In the genomic region with DNA sequence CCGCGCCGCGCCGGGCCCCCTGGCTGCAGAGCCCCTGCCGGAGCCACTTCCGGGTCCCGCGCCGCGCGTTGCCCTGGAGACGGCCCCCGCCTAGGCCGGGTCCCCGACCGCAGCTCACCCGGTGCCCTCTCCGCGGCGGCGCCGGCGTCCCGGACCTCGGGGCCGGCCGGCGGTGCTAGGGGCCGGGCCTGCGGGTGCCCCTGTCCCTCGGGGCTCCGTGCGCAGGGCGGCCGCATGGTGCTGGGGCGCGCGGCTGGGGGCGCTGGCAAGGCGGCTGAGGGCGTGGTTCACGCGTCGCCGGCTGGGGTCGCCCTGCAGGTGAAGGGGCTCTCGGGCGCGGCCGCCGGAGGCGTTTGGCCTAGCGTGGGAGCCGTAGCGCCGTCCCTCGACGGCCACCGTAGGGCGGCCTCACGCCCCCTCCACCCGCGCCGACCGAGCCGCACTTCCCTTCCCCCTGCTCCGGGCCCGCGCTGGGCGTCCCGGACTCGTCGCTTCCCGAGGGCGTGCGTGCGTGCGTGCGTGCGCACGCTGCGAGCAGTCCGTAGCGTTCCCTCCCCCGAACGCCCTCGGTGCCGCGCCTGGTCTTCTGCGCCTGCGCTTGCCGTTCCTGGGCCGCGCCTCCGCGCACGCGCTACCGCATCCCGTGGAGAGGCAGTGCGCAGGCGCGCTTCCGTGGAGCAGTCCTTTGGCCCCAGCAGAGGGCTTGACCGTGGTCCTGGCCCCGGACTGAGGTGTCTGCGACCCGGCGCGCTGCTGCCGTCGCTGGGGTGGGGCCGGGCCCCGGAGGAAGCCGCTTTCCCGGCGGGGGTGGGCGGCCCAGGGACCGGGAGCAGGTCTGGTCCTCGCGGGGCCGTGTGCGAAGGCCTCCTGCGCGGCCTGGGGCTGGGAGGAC, we compare ENCODE assay signal across 1 cellular context.
TF ChIP-seq lines count a peak whose summit lies in the region.

A gene with protein sequence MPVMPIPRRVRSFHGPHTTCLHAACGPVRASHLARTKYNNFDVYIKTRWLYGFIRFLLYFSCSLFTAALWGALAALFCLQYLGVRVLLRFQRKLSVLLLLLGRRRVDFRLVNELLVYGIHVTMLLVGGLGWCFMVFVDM (minus strand): TSS at position 509 of the 892 bp plus-strand sequence. CDS start 1,975 bp downstream, outside the sequence.

TF ChIP-seq in HepG2, 621 proteins besides CTCF, POLR2A, EP300 and RAD21 (continued from another document and continues in another):
- TF ChIP-seq, protein P1, sequence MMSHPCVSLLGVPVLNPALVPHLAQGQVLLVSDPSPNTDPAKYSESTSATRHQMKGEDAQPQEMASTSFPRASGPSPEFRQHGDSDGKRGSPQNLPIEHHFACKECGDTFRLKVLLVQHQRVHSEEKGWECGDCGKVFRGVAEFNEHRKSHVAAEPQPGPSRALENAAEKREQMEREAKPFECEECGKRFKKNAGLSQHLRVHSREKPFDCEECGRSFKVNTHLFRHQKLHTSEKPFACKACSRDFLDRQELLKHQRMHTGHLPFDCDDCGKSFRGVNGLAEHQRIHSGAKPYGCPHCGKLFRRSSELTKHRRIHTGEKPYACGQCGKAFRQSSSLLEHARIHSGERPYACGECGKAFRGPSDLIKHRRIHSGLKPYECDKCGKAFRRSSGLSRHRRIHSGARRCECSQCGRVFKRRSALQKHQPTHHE (CRISPR knock-in tag; IDR thresholded peaks at IDR 0.05; ENCODE audit: borderline replicate concordance) = peak; percentile 66; the same call in 1 of the 2 replicates
- TF ChIP-seq, protein P2, sequence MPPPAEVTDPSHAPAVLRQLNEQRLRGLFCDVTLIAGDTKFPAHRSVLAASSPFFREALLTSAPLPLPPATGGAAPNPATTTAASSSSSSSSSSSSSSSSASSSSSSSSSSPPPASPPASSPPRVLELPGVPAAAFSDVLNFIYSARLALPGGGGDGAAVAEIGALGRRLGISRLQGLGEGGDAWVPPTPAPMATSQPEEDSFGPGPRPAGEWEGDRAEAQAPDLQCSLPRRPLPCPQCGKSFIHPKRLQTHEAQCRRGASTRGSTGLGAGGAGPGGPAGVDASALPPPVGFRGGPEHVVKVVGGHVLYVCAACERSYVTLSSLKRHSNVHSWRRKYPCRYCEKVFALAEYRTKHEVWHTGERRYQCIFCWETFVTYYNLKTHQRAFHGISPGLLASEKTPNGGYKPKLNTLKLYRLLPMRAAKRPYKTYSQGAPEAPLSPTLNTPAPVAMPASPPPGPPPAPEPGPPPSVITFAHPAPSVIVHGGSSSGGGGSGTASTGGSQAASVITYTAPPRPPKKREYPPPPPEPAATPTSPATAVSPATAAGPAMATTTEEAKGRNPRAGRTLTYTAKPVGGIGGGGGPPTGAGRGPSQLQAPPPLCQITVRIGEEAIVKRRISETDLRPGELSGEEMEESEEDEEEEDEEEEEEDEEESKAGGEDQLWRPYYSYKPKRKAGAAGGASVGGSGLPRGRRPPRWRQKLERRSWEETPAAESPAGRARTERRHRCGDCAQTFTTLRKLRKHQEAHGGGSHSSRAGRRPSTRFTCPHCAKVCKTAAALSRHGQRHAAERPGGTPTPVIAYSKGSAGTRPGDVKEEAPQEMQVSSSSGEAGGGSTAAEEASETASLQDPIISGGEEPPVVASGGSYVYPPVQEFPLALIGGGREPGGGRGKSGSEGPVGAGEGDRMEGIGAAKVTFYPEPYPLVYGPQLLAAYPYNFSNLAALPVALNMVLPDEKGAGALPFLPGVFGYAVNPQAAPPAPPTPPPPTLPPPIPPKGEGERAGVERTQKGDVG (CRISPR knock-in tag; IDR thresholded peaks at IDR 0.05; ENCODE audit: borderline replicate concordance) = no peak; the same call in 1 of the 2 replicates
- TF ChIP-seq, protein P3, sequence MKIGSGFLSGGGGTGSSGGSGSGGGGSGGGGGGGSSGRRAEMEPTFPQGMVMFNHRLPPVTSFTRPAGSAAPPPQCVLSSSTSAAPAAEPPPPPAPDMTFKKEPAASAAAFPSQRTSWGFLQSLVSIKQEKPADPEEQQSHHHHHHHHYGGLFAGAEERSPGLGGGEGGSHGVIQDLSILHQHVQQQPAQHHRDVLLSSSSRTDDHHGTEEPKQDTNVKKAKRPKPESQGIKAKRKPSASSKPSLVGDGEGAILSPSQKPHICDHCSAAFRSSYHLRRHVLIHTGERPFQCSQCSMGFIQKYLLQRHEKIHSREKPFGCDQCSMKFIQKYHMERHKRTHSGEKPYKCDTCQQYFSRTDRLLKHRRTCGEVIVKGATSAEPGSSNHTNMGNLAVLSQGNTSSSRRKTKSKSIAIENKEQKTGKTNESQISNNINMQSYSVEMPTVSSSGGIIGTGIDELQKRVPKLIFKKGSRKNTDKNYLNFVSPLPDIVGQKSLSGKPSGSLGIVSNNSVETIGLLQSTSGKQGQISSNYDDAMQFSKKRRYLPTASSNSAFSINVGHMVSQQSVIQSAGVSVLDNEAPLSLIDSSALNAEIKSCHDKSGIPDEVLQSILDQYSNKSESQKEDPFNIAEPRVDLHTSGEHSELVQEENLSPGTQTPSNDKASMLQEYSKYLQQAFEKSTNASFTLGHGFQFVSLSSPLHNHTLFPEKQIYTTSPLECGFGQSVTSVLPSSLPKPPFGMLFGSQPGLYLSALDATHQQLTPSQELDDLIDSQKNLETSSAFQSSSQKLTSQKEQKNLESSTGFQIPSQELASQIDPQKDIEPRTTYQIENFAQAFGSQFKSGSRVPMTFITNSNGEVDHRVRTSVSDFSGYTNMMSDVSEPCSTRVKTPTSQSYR (CRISPR knock-in tag; IDR thresholded peaks at IDR 0.05; ENCODE audit: borderline replicate concordance) = peak; percentile 93
- TF ChIP-seq KLF6 (CRISPR knock-in tag; IDR thresholded peaks at IDR 0.05) = peak; percentile 69; the same call in 1 of the 2 replicates
- peak; percentile 11; the same call in 1 of the 2 replicates for TF ChIP-seq ZNF766 (CRISPR knock-in tag; IDR thresholded peaks at IDR 0.05; ENCODE audit: borderline replicate concordance)
- peak; percentile 88 for TF ChIP-seq GABPB1 (CRISPR knock-in tag; IDR thresholded peaks at IDR 0.05)
- TF ChIP-seq, protein P4, sequence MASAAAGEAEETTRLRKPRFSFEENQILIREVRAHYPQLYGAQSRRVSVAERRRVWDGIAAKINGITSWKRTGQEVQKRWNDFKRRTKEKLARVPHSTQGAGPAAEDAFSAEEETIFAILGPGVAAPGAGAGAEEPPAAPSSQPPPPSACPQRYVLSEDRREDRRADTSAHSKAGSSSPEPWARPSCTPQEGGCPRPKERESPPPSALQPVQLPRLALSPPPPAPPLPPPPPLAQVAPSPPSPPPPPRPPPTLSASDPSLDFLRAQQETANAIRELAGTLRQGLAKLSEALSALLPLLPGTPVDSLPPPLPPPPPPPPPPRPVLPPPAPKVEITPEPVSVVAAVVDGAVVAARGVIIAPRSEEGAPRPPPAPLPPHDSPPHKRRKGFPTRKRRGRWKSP (CRISPR knock-in tag; IDR thresholded peaks at IDR 0.05) = peak; percentile 79; the same call in 1 of the 2 replicates
- TF ChIP-seq ZBTB7A (CRISPR knock-in tag; IDR thresholded peaks at IDR 0.05) = peak; percentile 89; the same call in 1 of the 2 replicates
- peak; percentile 93 for TF ChIP-seq ZNF777 (CRISPR knock-in tag; IDR thresholded peaks at IDR 0.05)
- peak; percentile 37 for TF ChIP-seq MXD4 (CRISPR knock-in tag; IDR thresholded peaks at IDR 0.05)
- TF ChIP-seq ZNF674 (CRISPR knock-in tag; IDR thresholded peaks at IDR 0.05; ENCODE audit: low read depth) = peak; percentile 88
- no peak for TF ChIP-seq SCMH1 (CRISPR knock-in tag; IDR thresholded peaks at IDR 0.05; ENCODE audit: borderline replicate concordance)
- TF ChIP-seq ZBTB3 (CRISPR knock-in tag; IDR thresholded peaks at IDR 0.05; ENCODE audit: borderline replicate concordance, low read depth) = 0 out of 2 replicates have a peak, but pooled peaks have one; percentile 22
- TF ChIP-seq ZNF776 (CRISPR knock-in tag; IDR thresholded peaks at IDR 0.05) = peak; percentile 87
- no peak for TF ChIP-seq MED13 (CRISPR knock-in tag; IDR thresholded peaks at IDR 0.05)
- TF ChIP-seq, protein P5, sequence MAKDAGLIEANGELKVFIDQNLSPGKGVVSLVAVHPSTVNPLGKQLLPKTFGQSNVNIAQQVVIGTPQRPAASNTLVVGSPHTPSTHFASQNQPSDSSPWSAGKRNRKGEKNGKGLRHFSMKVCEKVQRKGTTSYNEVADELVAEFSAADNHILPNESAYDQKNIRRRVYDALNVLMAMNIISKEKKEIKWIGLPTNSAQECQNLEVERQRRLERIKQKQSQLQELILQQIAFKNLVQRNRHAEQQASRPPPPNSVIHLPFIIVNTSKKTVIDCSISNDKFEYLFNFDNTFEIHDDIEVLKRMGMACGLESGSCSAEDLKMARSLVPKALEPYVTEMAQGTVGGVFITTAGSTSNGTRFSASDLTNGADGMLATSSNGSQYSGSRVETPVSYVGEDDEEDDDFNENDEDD (CRISPR knock-in tag; IDR thresholded peaks at IDR 0.05; ENCODE audit: borderline replicate concordance) = peak; percentile 85
- TF ChIP-seq KDM5B (CRISPR knock-in tag; IDR thresholded peaks at IDR 0.05; ENCODE audit: borderline replicate concordance) = peak; percentile 67
- no peak for TF ChIP-seq ZSCAN20 (CRISPR knock-in tag; IDR thresholded peaks at IDR 0.05; ENCODE audit: borderline replicate concordance)
- no peak for TF ChIP-seq AGO2 (optimal IDR thresholded peaks at IDR 0.05; ENCODE audit: low read depth, low read length)
- TF ChIP-seq ZNF747 (CRISPR knock-in tag; IDR thresholded peaks at IDR 0.05; ENCODE audit: borderline replicate concordance) = peak; percentile 78; the same call in 1 of the 2 replicates
- TF ChIP-seq NR2C2 (CRISPR knock-in tag; IDR thresholded peaks at IDR 0.05; ENCODE audit: borderline replicate concordance) = peak; percentile 87
- peak; percentile 66; the same call in 1 of the 2 replicates for TF ChIP-seq ZNF225 (CRISPR knock-in tag; IDR thresholded peaks at IDR 0.05)
- TF ChIP-seq TOE1 (CRISPR knock-in tag; IDR thresholded peaks at IDR 0.05) = no peak
- TF ChIP-seq, protein P6, sequence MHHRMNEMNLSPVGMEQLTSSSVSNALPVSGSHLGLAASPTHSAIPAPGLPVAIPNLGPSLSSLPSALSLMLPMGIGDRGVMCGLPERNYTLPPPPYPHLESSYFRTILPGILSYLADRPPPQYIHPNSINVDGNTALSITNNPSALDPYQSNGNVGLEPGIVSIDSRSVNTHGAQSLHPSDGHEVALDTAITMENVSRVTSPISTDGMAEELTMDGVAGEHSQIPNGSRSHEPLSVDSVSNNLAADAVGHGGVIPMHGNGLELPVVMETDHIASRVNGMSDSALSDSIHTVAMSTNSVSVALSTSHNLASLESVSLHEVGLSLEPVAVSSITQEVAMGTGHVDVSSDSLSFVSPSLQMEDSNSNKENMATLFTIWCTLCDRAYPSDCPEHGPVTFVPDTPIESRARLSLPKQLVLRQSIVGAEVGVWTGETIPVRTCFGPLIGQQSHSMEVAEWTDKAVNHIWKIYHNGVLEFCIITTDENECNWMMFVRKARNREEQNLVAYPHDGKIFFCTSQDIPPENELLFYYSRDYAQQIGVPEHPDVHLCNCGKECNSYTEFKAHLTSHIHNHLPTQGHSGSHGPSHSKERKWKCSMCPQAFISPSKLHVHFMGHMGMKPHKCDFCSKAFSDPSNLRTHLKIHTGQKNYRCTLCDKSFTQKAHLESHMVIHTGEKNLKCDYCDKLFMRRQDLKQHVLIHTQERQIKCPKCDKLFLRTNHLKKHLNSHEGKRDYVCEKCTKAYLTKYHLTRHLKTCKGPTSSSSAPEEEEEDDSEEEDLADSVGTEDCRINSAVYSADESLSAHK (CRISPR knock-in tag; IDR thresholded peaks at IDR 0.05; ENCODE audit: borderline replicate concordance) = no peak
- 0 out of 2 replicates have a peak, but pooled peaks have one; percentile 56 for TF ChIP-seq REXO4 (CRISPR knock-in tag; IDR thresholded peaks at IDR 0.05; ENCODE audit: borderline replicate concordance)
- TF ChIP-seq KDM2A (CRISPR knock-in tag; IDR thresholded peaks at IDR 0.05; ENCODE audit: borderline replicate concordance, low read depth) = peak; percentile 90
- TF ChIP-seq HOXA5 (CRISPR knock-in tag; IDR thresholded peaks at IDR 0.05) = peak; percentile 48
- peak; percentile 58 for TF ChIP-seq HNRNPK (IDR thresholded peaks at IDR 0.05; ENCODE audit: low read depth, low read length, poor library complexity, severe bottlenecking)
- peak; percentile 46; the same call in 1 of the 2 replicates for TF ChIP-seq RXRA (CRISPR knock-in tag; IDR thresholded peaks at IDR 0.05)
- TF ChIP-seq HES4 (CRISPR knock-in tag; IDR thresholded peaks at IDR 0.05; ENCODE audit: borderline replicate concordance) = peak; percentile 55; the same call in 1 of the 2 replicates
- TF ChIP-seq, protein P7, sequence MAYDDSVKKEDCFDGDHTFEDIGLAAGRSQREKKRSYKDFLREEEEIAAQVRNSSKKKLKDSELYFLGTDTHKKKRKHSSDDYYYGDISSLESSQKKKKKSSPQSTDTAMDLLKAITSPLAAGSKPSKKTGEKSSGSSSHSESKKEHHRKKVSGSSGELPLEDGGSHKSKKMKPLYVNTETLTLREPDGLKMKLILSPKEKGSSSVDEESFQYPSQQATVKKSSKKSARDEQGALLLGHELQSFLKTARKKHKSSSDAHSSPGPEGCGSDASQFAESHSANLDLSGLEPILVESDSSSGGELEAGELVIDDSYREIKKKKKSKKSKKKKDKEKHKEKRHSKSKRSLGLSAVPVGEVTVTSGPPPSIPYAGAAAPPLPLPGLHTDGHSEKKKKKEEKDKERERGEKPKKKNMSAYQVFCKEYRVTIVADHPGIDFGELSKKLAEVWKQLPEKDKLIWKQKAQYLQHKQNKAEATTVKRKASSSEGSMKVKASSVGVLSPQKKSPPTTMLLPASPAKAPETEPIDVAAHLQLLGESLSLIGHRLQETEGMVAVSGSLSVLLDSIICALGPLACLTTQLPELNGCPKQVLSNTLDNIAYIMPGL (CRISPR knock-in tag; IDR thresholded peaks at IDR 0.05; ENCODE audit: borderline replicate concordance in 1 of 2, low read depth in 1 of 2) = peak in 1 of 2 experiments; percentile 70; a peak in 3 of 4 replicates
- peak; percentile 2; the same call in 1 of the 2 replicates for TF ChIP-seq ZNF224 (CRISPR knock-in tag; IDR thresholded peaks at IDR 0.05)
- TF ChIP-seq RELA (CRISPR knock-in tag; IDR thresholded peaks at IDR 0.05) = 0 out of 2 replicates have a peak, but pooled peaks have one; percentile 68
- peak; percentile 78 for TF ChIP-seq RFX1 (IDR thresholded peaks at IDR 0.05)
- TF ChIP-seq NR3C1 (CRISPR knock-in tag; IDR thresholded peaks at IDR 0.05) = no peak
- TF ChIP-seq IKZF4 (CRISPR knock-in tag; IDR thresholded peaks at IDR 0.05; ENCODE audit: borderline replicate concordance, low read depth, not compliant biosample characterization) = no peak
- 0 out of 2 replicates have a peak, but pooled peaks have one; percentile 16 for TF ChIP-seq NFKBIZ (CRISPR knock-in tag; IDR thresholded peaks at IDR 0.05)
- peak; percentile 61 for TF ChIP-seq ZNF143 (CRISPR knock-in tag; IDR thresholded peaks at IDR 0.05)
- 0 out of 2 replicates have a peak, but pooled peaks have one; percentile 76 for TF ChIP-seq GLI4 (CRISPR knock-in tag; IDR thresholded peaks at IDR 0.05; ENCODE audit: borderline replicate concordance)
- TF ChIP-seq, protein P8, sequence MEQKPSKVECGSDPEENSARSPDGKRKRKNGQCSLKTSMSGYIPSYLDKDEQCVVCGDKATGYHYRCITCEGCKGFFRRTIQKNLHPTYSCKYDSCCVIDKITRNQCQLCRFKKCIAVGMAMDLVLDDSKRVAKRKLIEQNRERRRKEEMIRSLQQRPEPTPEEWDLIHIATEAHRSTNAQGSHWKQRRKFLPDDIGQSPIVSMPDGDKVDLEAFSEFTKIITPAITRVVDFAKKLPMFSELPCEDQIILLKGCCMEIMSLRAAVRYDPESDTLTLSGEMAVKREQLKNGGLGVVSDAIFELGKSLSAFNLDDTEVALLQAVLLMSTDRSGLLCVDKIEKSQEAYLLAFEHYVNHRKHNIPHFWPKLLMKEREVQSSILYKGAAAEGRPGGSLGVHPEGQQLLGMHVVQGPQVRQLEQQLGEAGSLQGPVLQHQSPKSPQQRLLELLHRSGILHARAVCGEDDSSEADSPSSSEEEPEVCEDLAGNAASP (CRISPR knock-in tag; IDR thresholded peaks at IDR 0.05; ENCODE audit: borderline replicate concordance) = peak; percentile 41; the same call in 1 of the 2 replicates
- TF ChIP-seq ZNF644 (CRISPR knock-in tag; IDR thresholded peaks at IDR 0.05; ENCODE audit: low read depth) = no peak
- TF ChIP-seq HCFC1 (IDR thresholded peaks at IDR 0.05; ENCODE audit: low read depth, low read length) = no peak; the same call in none of the 2 replicates
